In genomic region chr18:49727816-49728215, GRCh38 we compare ENCODE assay signal across 1 cellular context.
TF ChIP-seq lines count a peak whose summit lies in the region.

No MANE protein-coding gene starts in this region.

TF ChIP-seq in H1, 55 proteins besides CTCF, POLR2A, EP300 and RAD21 (continued from another document):
- TF ChIP-seq TBP (IDR thresholded peaks at IDR 0.05; ENCODE audit: low read depth, low read length) (no peak), KDM4A (IDR thresholded peaks at IDR 0.05; ENCODE audit: low read depth, low read length, severe bottlenecking) (no peak), POU5F1 (IDR thresholded peaks at IDR 0.05; ENCODE audit: low read depth, low read length) (no peak), BRCA1 (IDR thresholded peaks at IDR 0.05; ENCODE audit: low read depth, low read length) (no peak), TAF1 (IDR thresholded peaks at IDR 0.05; ENCODE audit: low read depth, low read length) (no peak), CHD7 (IDR thresholded peaks at IDR 0.05; ENCODE audit: insufficient replicate concordance, low read length) (no peak), NRF1 (IDR thresholded peaks at IDR 0.05; ENCODE audit: low read depth, low read length) (no peak), CBX8 (IDR thresholded peaks at IDR 0.05; ENCODE audit: borderline replicate concordance, low read depth, low read length) (no peak), CHD1 (IDR thresholded peaks at IDR 0.05; ENCODE audit: low read depth, low read length) (no peak), TAF7 (optimal IDR thresholded peaks at IDR 0.05; ENCODE audit: borderline replicate concordance, low read depth, low read length) (no peak), MAX (IDR thresholded peaks at IDR 0.05) (no peak), KDM5A (IDR thresholded peaks at IDR 0.05; ENCODE audit: low read length) (no peak), FOSL1 (IDR thresholded peaks at IDR 0.05; ENCODE audit: insufficient read depth, low read depth, low read length) (no peak)
